In genomic region chr16:3274947-3275346, GRCh38 we compare ENCODE assay signal across 2 cellular contexts.
TF ChIP-seq lines count a peak whose summit lies in the region.

No MANE protein-coding gene starts in this region.

TF ChIP-seq in HEK293, 187 proteins besides CTCF, POLR2A, EP300 and RAD21:
- TF ChIP-seq ZNF350 (tag by site-specific recombination; IDR thresholded peaks at IDR 0.05) (peak; percentile 86), ZNF677 (tag by site-specific recombination; IDR thresholded peaks at IDR 0.05) (no peak)

TF ChIP-seq in K562, 482 proteins besides CTCF, POLR2A, EP300 and RAD21:
- TF ChIP-seq, protein P1, sequence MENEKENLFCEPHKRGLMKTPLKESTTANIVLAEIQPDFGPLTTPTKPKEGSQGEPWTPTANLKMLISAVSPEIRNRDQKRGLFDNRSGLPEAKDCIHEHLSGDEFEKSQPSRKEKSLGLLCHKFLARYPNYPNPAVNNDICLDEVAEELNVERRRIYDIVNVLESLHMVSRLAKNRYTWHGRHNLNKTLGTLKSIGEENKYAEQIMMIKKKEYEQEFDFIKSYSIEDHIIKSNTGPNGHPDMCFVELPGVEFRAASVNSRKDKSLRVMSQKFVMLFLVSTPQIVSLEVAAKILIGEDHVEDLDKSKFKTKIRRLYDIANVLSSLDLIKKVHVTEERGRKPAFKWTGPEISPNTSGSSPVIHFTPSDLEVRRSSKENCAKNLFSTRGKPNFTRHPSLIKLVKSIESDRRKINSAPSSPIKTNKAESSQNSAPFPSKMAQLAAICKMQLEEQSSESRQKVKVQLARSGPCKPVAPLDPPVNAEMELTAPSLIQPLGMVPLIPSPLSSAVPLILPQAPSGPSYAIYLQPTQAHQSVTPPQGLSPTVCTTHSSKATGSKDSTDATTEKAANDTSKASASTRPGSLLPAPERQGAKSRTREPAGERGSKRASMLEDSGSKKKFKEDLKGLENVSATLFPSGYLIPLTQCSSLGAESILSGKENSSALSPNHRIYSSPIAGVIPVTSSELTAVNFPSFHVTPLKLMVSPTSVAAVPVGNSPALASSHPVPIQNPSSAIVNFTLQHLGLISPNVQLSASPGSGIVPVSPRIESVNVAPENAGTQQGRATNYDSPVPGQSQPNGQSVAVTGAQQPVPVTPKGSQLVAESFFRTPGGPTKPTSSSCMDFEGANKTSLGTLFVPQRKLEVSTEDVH (IDR thresholded peaks at IDR 0.05; ENCODE audit: low read depth, partially characterized antibody), result no peak
- TF ChIP-seq TAL1 (IDR thresholded peaks at IDR 0.05) (no peak), FOXK2 (conservative IDR thresholded peaks at IDR 0.05 in 1 of 2, IDR thresholded peaks at IDR 0.05 in 1 of 2; ENCODE audit: low read depth in 2 of 2) (no peak), TSC22D4 (tag; IDR thresholded peaks at IDR 0.05) (no peak), CBX3 (IDR thresholded peaks at IDR 0.05; ENCODE audit: borderline replicate concordance in 1 of 2, low read length in 2 of 2) (no peak), GTF2F1 (IDR thresholded peaks at IDR 0.05; ENCODE audit: low read depth, low read length) (no peak), STAG1 (CRISPR knock-in tag; IDR thresholded peaks at IDR 0.05; ENCODE audit: borderline replicate concordance) (no peak), TARDBP (IDR thresholded peaks at IDR 0.05) (no peak), ZC3H8 (IDR thresholded peaks at IDR 0.05) (no peak), ZFP36 (IDR thresholded peaks at IDR 0.05; ENCODE audit: low read depth, low read length, partially characterized antibody) (no peak)
- TF ChIP-seq, protein P2, sequence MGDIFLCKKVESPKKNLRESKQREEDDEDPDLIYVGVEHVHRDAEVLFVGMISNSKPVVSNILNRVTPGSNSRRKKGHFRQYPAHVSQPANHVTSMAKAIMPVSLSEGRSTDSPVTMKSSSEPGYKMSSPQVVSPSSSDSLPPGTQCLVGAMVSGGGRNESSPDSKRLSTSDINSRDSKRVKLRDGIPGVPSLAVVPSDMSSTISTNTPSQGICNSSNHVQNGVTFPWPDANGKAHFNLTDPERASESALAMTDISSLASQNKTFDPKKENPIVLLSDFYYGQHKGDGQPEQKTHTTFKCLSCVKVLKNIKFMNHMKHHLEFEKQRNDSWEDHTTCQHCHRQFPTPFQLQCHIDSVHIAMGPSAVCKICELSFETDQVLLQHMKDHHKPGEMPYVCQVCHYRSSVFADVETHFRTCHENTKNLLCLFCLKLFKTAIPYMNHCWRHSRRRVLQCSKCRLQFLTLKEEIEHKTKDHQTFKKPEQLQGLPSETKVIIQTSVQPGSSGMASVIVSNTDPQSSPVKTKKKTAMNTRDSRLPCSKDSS (IDR thresholded peaks at IDR 0.05; ENCODE audit: low read depth, partially characterized antibody), result no peak
- TF ChIP-seq, protein P3, sequence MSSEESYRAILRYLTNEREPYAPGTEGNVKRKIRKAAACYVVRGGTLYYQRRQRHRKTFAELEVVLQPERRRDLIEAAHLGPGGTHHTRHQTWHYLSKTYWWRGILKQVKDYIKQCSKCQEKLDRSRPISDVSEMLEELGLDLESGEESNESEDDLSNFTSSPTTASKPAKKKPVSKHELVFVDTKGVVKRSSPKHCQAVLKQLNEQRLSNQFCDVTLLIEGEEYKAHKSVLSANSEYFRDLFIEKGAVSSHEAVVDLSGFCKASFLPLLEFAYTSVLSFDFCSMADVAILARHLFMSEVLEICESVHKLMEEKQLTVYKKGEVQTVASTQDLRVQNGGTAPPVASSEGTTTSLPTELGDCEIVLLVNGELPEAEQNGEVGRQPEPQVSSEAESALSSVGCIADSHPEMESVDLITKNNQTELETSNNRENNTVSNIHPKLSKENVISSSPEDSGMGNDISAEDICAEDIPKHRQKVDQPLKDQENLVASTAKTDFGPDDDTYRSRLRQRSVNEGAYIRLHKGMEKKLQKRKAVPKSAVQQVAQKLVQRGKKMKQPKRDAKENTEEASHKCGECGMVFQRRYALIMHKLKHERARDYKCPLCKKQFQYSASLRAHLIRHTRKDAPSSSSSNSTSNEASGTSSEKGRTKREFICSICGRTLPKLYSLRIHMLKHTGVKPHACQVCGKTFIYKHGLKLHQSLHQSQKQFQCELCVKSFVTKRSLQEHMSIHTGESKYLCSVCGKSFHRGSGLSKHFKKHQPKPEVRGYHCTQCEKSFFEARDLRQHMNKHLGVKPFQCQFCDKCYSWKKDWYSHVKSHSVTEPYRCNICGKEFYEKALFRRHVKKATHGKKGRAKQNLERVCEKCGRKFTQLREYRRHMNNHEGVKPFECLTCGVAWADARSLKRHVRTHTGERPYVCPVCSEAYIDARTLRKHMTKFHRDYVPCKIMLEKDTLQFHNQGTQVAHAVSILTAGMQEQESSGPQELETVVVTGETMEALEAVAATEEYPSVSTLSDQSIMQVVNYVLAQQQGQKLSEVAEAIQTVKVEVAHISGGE (CRISPR knock-in tag; IDR thresholded peaks at IDR 0.05), result no peak
TF ChIP-seq in K562: peak in this region for 0.
